In genomic region chr15:85611361-85611760, GRCh38 we compare ENCODE assay signal across 17 cellular contexts.
DNase-seq lines count a peak whose midpoint lies in the region; ATAC-seq and TF ChIP-seq lines count a peak whose summit lies in the region.
"Had no signal": no experiment of that assay in that cellular context is flagged by ENCODE, and none has a peak within 500 bp of the region (broad histone marks: within the 10 kb centered on the region; RNA-seq: fewer than 3 reads in every experiment).

No MANE protein-coding gene starts in this region.

- no peak for TF ChIP-seq CTCF in natural killer cell (IDR thresholded peaks at IDR 0.05)
- no peak for TF ChIP-seq CTCF in uterus (IDR thresholded peaks at IDR 0.05)

- H3K4me3 ChIP-seq in right cardiac atrium (ENCODE audit: low read length) (no peak overlapping the region), uterus (no peak overlapping the region)
- H3K4me3 ChIP-seq: right lobe of liver had no signal

- peaks cover 11% of the 10 kb centered on the region for H3K36me3 Mint-ChIP-seq in activated naive CD8-positive, alpha-beta T cell
- peaks cover 9% of the 10 kb centered on the region for H3K36me3 Mint-ChIP-seq in natural killer cell

- peak overlapping the region; percentile 55 for H3K27ac Mint-ChIP-seq in activated naive CD8-positive, alpha-beta T cell
- H3K27ac Mint-ChIP-seq in natural killer cell: peak overlapping the region; percentile 1 to 40
- H3K27ac Mint-ChIP-seq: activated naive CD4-positive, alpha-beta T cell treated with anti-CD3 and anti-CD28 coated beads, Interleukin-2, amount 50 U/mL, for 24 hours had no signal

- no peaks in the 10 kb centered on the region for H3K9me3 Mint-ChIP-seq in activated naive CD8-positive, alpha-beta T cell (ENCODE audit: low read depth)
- H3K9me3 Mint-ChIP-seq in natural killer cell: no peaks in the 10 kb centered on the region
- H3K9me3 Mint-ChIP-seq: activated naive CD4-positive, alpha-beta T cell treated with anti-CD3 and anti-CD28 coated beads, Interleukin-2, amount 50 U/mL, for 24 hours; T-cell had no signal

- H3K4me1 Mint-ChIP-seq in activated naive CD8-positive, alpha-beta T cell (ENCODE audit: low read depth): peaks cover 28% of the 10 kb centered on the region
- H3K4me1 Mint-ChIP-seq in natural killer cell: peaks cover 17 to 23% of the 10 kb centered on the region in 2 donors

- DNase-seq in right cardiac atrium (no peak), left cardiac atrium (no peak), natural killer cell (no peak), uterus (no peak), NCI-H526 (lab: John Stamatoyannopoulos, UW) (no peak), CD1c-positive myeloid dendritic cell (ENCODE audit: extremely low spot score) (no peak)
- DNase-seq: effector CD4-positive, alpha-beta T cell; NCI-H1694 treated with DMSO at 0.1 percent for 48 hours; NCI-H345; right lobe of liver; Right ventricle myocardium superior; stimulated activated CD4-positive, alpha-beta T cell treated with anti-CD3 and anti-CD28 coated beads, Interleukin-2, amount 100 ng/mL, for 24 hours; T-cell had no signal

- intact Hi-C loops in right cardiac atrium (cut with DNase I): no loop called here
- intact Hi-C loops in left cardiac atrium (cut with DNase I): no loop called here
- intact Hi-C loops in natural killer cell (cut with micrococcal nuclease): no loop called here
- intact Hi-C loops in uterus (cut with DNase I; ENCODE audit: low total_unique reads): no loop called here

- no peak overlapping the region for H3K4me3 Mint-ChIP-seq in activated naive CD8-positive, alpha-beta T cell
- no peak overlapping the region for H3K4me3 Mint-ChIP-seq in natural killer cell
- H3K4me3 Mint-ChIP-seq: activated naive CD4-positive, alpha-beta T cell treated with anti-CD3 and anti-CD28 coated beads, Interleukin-2, amount 50 U/mL, for 24 hours; T-cell had no signal

- H3K27ac ChIP-seq in right cardiac atrium (ENCODE audit: low read length) (peak overlapping the region; percentile 27), uterus (peak overlapping the region; percentile 56 to 98)
- H3K27ac ChIP-seq: right lobe of liver, VCaP had no signal

- 79% methylated on average over 7 of the region's 7 CpGs for WGBS in right cardiac atrium

- peaks cover 7% of the 10 kb centered on the region for H3K4me1 ChIP-seq in right cardiac atrium (ENCODE audit: control insufficient read depth, insufficient read depth, low read length)
- H3K4me1 ChIP-seq in uterus: peaks cover 4% of the 10 kb centered on the region in 2 donors

- no peaks in the 10 kb centered on the region for H3K36me3 ChIP-seq in uterus
- H3K36me3 ChIP-seq: right lobe of liver had no signal

- no peak for TF ChIP-seq POLR2A in uterus (IDR thresholded peaks at IDR 0.05)

- H3K27me3 ChIP-seq in right cardiac atrium (ENCODE audit: control insufficient read depth, insufficient read depth): no peaks in the 10 kb centered on the region
- H3K27me3 ChIP-seq in uterus: no peaks in the 10 kb centered on the region
- H3K27me3 ChIP-seq: right lobe of liver had no signal

- ATAC-seq in right cardiac atrium: no peak
- no peak for ATAC-seq in left cardiac atrium
- no peak for ATAC-seq in natural killer cell
- ATAC-seq in HG02884 (IDR thresholded peaks at IDR 0.05; ENCODE audit: unreplicated experiment): no peak
- ATAC-seq: right lobe of liver, T-cell had no signal

- no peaks in the 10 kb centered on the region for H3K27me3 Mint-ChIP-seq in activated naive CD8-positive, alpha-beta T cell
- H3K27me3 Mint-ChIP-seq in natural killer cell (ENCODE audit: low read depth in 2 of 2): no peaks in the 10 kb centered on the region
- H3K27me3 Mint-ChIP-seq: activated naive CD4-positive, alpha-beta T cell treated with anti-CD3 and anti-CD28 coated beads, Interleukin-2, amount 50 U/mL, for 24 hours; T-cell had no signal

- H3K9me3 ChIP-seq in right cardiac atrium (ENCODE audit: control insufficient read depth, low read length): no peaks in the 10 kb centered on the region
- H3K9me3 ChIP-seq in uterus: no peaks in the 10 kb centered on the region
- H3K9me3 ChIP-seq: right lobe of liver had no signal
